ENCODE assay signal across 8 cellular contexts in genomic region chr21:46635324-46636180, GRCh38. TPM values are rescaled to one million over a fixed set of nuclear protein-coding genes. Genes with fewer than 3 reads are reported as not detected.
DNase-seq lines count a peak whose midpoint lies in the region; ATAC-seq and TF ChIP-seq lines count a peak whose summit lies in the region.

Gene PRMT2 (plus strand): TSS chr21:46635674. CDS start chr21:46636952, 1,278 bp downstream.

- peak within 1 kb of the TSS; percentile 99 for H3K27ac ChIP-seq in caudate nucleus (ENCODE audit: low read depth, low read length)

- peaks cover 0 to 2% (median 0%) of the 10 kb centered on the region in 6 donors for H3K9me3 Mint-ChIP-seq in immature natural killer cell

- TF ChIP-seq CTCF in AG09319 (IDR thresholded peaks at IDR 0.05; ENCODE audit: low read depth, low read length): no peak

- ATAC-seq in GM19025 (IDR thresholded peaks at IDR 0.05; ENCODE audit: low read depth, unreplicated experiment) (peak; percentile 85), HG03342 (IDR thresholded peaks at IDR 0.05; ENCODE audit: unreplicated experiment) (peak; percentile 86)

- peak; percentile 94 for DNase-seq in AG09319 (ENCODE audit: extremely low read depth, low read depth)
- DNase-seq in NCI-H345 treated with DMSO at 0.1 percent for 48 hours (lab: John Stamatoyannopoulos, UW; ENCODE audit: unreplicated experiment): peak; percentile 98
- DNase-seq in activated CD4-positive, CD25-positive, alpha-beta regulatory T cell (lab: John Stamatoyannopoulos, UW): peak; percentile 94 to 98 (median 96)
- peak; percentile 74 to 99 (median 94) for DNase-seq in caudate nucleus (lab: John Stamatoyannopoulos, UW)
- peak; percentile 99 for DNase-seq in immature natural killer cell
- peak; percentile 93 for DNase-seq in smooth muscle cell of the brain vasculature (ENCODE audit: low read depth, low spot score)

- H3K27ac Mint-ChIP-seq in immature natural killer cell: peak within 1 kb of the TSS; percentile 91 to 98 (median 92)

- H3K36me3 Mint-ChIP-seq in immature natural killer cell: peaks cover 16 to 22% (median 18%) of the 10 kb centered on the region in 3 donors

- H3K4me1 Mint-ChIP-seq in immature natural killer cell: peaks cover 61 to 76% of the 10 kb centered on the region in 2 donors

- H3K4me3 Mint-ChIP-seq in immature natural killer cell: peak within 1 kb of the TSS; percentile 87 to 97 (median 94)

- peaks cover 13 to 18% (median 17%) of the 10 kb centered on the region in 3 donors for H3K27me3 Mint-ChIP-seq in immature natural killer cell (ENCODE audit: low read depth in 3 of 3)

RNA-seq across cellular contexts. Expression of gene PRMT2, which starts in this region (rescaled TPM):
- polyA plus RNA-seq in immature natural killer cell: 100 to 1,000 TPM; 386 to 451 (median 444) TPM

Comparison
In these comparisons a context has a peak if more than half of its experiments do, and no peak if none do; other contexts are left out.
1. Peak in every context shown above with its lines: DNase-seq, ATAC-seq and H3K27ac ChIP-seq.